13 cellular contexts compared by ENCODE assay signal in the genomic region with DNA sequence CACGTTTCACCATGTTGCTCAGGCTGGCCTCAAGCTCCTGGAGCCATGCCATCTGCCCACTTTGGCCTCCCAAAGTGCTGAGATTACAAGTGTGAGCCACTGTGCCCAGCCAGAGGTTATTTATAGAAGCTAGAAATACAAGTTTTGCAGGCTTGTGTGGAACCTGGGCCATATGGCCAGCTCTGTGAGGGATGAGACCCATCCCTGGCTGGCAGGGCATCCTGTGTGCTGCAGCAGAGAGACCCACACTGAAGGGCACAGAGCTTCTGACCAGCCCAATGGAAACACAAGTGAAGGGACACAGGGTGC. TPM values are rescaled to one million over a fixed set of nuclear protein-coding genes. Genes with fewer than 3 reads are reported as not detected.
A peak's percentile ranks its signal among the peaks of the same experiment; 100 is the strongest.
DNase-seq lines count a peak whose midpoint lies in the region; ATAC-seq and TF ChIP-seq lines count a peak whose summit lies in the region.
"Not testable (repeated sequence)": the region's sequence is repeated elsewhere in the genome, so short reads cannot be mapped to it uniquely, and the experiment has no call there.
"Had no signal": no experiment of that assay in that cellular context is flagged by ENCODE, and none has a peak within 500 bp of the region (broad histone marks: within the 10 kb centered on the region; RNA-seq: fewer than 3 reads in every experiment).

No MANE protein-coding gene starts in this region.

- peak; percentile 29 for DNase-seq in G401 (ENCODE audit: low spot score)
- DNase-seq in NCI-H345 (lab: John Stamatoyannopoulos, UW): peak; percentile 46
- not testable (repeated sequence) for DNase-seq in activated naive CD8-positive, alpha-beta T cell treated with anti-CD3 and anti-CD28 coated beads, Interleukin-2, amount 10 ng/mL, durations not matched to agents 7 days and 5 days; left lung

- in situ Hi-C loops in G401 (cut with HindIII; ENCODE audit: low sequenced_read_pairs): not testable (repeated sequence)

- not testable (repeated sequence) for TF ChIP-seq CTCF in left lung (IDR thresholded peaks at IDR 0.05)

- H3K27me3 Mint-ChIP-seq in activated naive CD8-positive, alpha-beta T cell treated with anti-CD3 and anti-CD28 coated beads, Interleukin-2, amount 10 ng/mL, durations not matched to agents 7 days and 5 days: not testable (repeated sequence)

- POLR2A ChIA-PET in activated naive CD8-positive, alpha-beta T cell treated with anti-CD3 and anti-CD28 coated beads, Interleukin-2, amount 10 ng/mL, durations not matched to agents 7 days and 5 days (lab: Charles Lee): interaction anchor here (1.0 kb wide), 1 partner anchor 175 kb away, joined by 3 read pairs; a partner anchor contains a TSS

- H3K9me3 Mint-ChIP-seq in activated naive CD8-positive, alpha-beta T cell treated with anti-CD3 and anti-CD28 coated beads, Interleukin-2, amount 10 ng/mL, durations not matched to agents 7 days and 5 days: not testable (repeated sequence)

- H3K4me3 ChIP-seq in left lung: not testable (repeated sequence)

- peak; percentile 8 for ATAC-seq in GM19463 (IDR thresholded peaks at IDR 0.05; ENCODE audit: unreplicated experiment)
- ATAC-seq in HG02678 (IDR thresholded peaks at IDR 0.05; ENCODE audit: unreplicated experiment): peak; percentile 8
- ATAC-seq in HG03378 (IDR thresholded peaks at IDR 0.05; ENCODE audit: unreplicated experiment): peak; percentile 28
- not testable (repeated sequence) for ATAC-seq in activated naive CD8-positive, alpha-beta T cell treated with anti-CD3 and anti-CD28 coated beads, Interleukin-2, amount 10 ng/mL, durations not matched to agents 7 days and 5 days (ENCODE audit: low read depth)
- peak; percentile 50 for ATAC-seq in left lung

- H3K9me3 ChIP-seq in left lung: not testable (repeated sequence)

- H3K4me3 Mint-ChIP-seq in activated naive CD8-positive, alpha-beta T cell treated with anti-CD3 and anti-CD28 coated beads, Interleukin-2, amount 10 ng/mL, durations not matched to agents 7 days and 5 days: not testable (repeated sequence)

- H3K36me3 Mint-ChIP-seq in activated naive CD8-positive, alpha-beta T cell treated with anti-CD3 and anti-CD28 coated beads, Interleukin-2, amount 10 ng/mL, durations not matched to agents 7 days and 5 days: not testable (repeated sequence)

- H3K36me3 ChIP-seq in left lung: not testable (repeated sequence)

- intact Hi-C loops in left lung (cut with DNase I): not testable (repeated sequence)

- peak overlapping the region; percentile 95 for H3K27ac Mint-ChIP-seq in activated naive CD8-positive, alpha-beta T cell treated with anti-CD3 and anti-CD28 coated beads, Interleukin-2, amount 10 ng/mL, durations not matched to agents 7 days and 5 days

- H3K27me3 ChIP-seq in left lung: not testable (repeated sequence)

- H3K4me1 Mint-ChIP-seq in activated naive CD8-positive, alpha-beta T cell treated with anti-CD3 and anti-CD28 coated beads, Interleukin-2, amount 10 ng/mL, durations not matched to agents 7 days and 5 days: peaks cover 16% of the 10 kb centered on the region

- H3K27ac ChIP-seq in left lung: peak overlapping the region in 1 of 2 donors; percentile 67

- H3K4me1 ChIP-seq in left lung: peaks cover 0 to 24% of the 10 kb centered on the region in 2 donors

RNA-seq across cellular contexts. Expression of a gene that starts 35.5 kb away (rescaled TPM):
- total RNA-seq in G401 (2014; rRNA removed; shearing (Covaris generic)): 2.1 and 3.9 TPM in 2 replicates
- total RNA-seq in activated naive CD8-positive, alpha-beta T cell treated with anti-CD3 and anti-CD28 coated beads, Interleukin-2, amount 10 ng/mL, durations not matched to agents 7 days and 5 days: not detected
- under 1 TPM; 0.38 to 0.76 TPM for total RNA-seq in left lung
- total RNA-seq: activated CD4-positive, alpha-beta T cell treated with anti-CD3 and anti-CD28 coated beads, Interleukin-2, amount 10 ng/mL, durations not matched to agents 7 days and 5 days; activated T-cell treated with anti-CD3 and anti-CD28 coated beads, Interleukin-2, amount 50 U/mL, for 72 hours; cerebellum; LHCN-M2; Peyer's patch; sciatic nerve had no signal

RNA-seq across cellular contexts. Expression of a gene that starts 48.6 kb away (rescaled TPM):
- total RNA-seq in G401 (2014; rRNA removed; shearing (Covaris generic)): 99.7 and 111 TPM in 2 replicates
- 100 to 1,000 TPM; 263 to 277 TPM for total RNA-seq in activated naive CD8-positive, alpha-beta T cell treated with anti-CD3 and anti-CD28 coated beads, Interleukin-2, amount 10 ng/mL, durations not matched to agents 7 days and 5 days
- total RNA-seq in left lung: 100 to 1,000 TPM; 281 to 298 TPM
